Comparison of ENCODE assay signal across 8 cellular contexts in genomic region chr1:223670458-223671159, GRCh38. TPM values are rescaled to one million over a fixed set of nuclear protein-coding genes. Genes with fewer than 3 reads are reported as not detected.
DNase-seq lines count a peak whose midpoint lies in the region; ATAC-seq and TF ChIP-seq lines count a peak whose summit lies in the region.

No MANE protein-coding gene starts in this region.

- peaks cover 19% of the 10 kb centered on the region for H3K9me3 Mint-ChIP-seq in mesothelial cell of epicardium

- intact Hi-C loops in sigmoid colon (cut with DNase I) (no loop called here), posterior cingulate gyrus (cut with DNase I) (no loop called here)

- H3K4me1 ChIP-seq in sigmoid colon = no peaks in the 10 kb centered on the region

- TF ChIP-seq CTCF in brain microvascular endothelial cell (IDR thresholded peaks at IDR 0.05; ENCODE audit: low read depth, low read length, missing control alignments) = peak; percentile 71
- TF ChIP-seq CTCF in mesothelial cell of epicardium (IDR thresholded peaks at IDR 0.05; ENCODE audit: unreplicated experiment) = peak; percentile 22
- TF ChIP-seq CTCF in sigmoid colon (IDR thresholded peaks at IDR 0.05) = no peak

- H3K36me3 Mint-ChIP-seq in mesothelial cell of epicardium = no peaks in the 10 kb centered on the region

- no peak overlapping the region for H3K27ac Mint-ChIP-seq in mesothelial cell of epicardium

- TF ChIP-seq EP300 in sigmoid colon (IDR thresholded peaks at IDR 0.05) = no peak

- no peaks in the 10 kb centered on the region for H3K4me1 Mint-ChIP-seq in mesothelial cell of epicardium

- H3K36me3 ChIP-seq in brain microvascular endothelial cell (replicated peaks) (no peaks in the 10 kb centered on the region), sigmoid colon (no peaks in the 10 kb centered on the region)

- DNase-seq in stimulated activated CD4-positive, alpha-beta T cell treated with anti-CD3 and anti-CD28 coated beads, Interleukin-1b, Interleukin-23, amount 100 ng/mL, for 48 hours = peak; percentile 16
- DNase-seq in stimulated activated CD4-positive, alpha-beta T cell treated with anti-CD3 and anti-CD28 coated beads, Interleukin-12 subunit alpha, Interleukin-12 subunit beta, amount 100 ng/mL, for 4 hours = no peak
- DNase-seq in NCI-H460 (ENCODE audit: extremely low read depth, low read depth) = peak; percentile 32
- DNase-seq in brain microvascular endothelial cell = peak; percentile 9
- DNase-seq in mesothelial cell of epicardium (ENCODE audit: low spot score in 2 of 2, unreplicated experiment in 2 of 2) = no peak
- DNase-seq in sigmoid colon = no peak
- no peak for DNase-seq in posterior cingulate gyrus

- no peak overlapping the region for H3K4me3 ChIP-seq in brain microvascular endothelial cell (ENCODE audit: low read depth, low read length)
- no peak overlapping the region for H3K4me3 ChIP-seq in sigmoid colon

- H3K27ac ChIP-seq in brain microvascular endothelial cell (no peak overlapping the region), sigmoid colon (no peak overlapping the region)

- peaks cover 6% of the 10 kb centered on the region for H3K27me3 Mint-ChIP-seq in mesothelial cell of epicardium (ENCODE audit: low read depth)

- TF ChIP-seq POLR2A in sigmoid colon (IDR thresholded peaks at IDR 0.05) = no peak

- in situ Hi-C loops in brain microvascular endothelial cell (cut with HindIII; ENCODE audit: low pct_ligation_motif_present, low sequenced_read_pairs) = no loop called here

- no peaks in the 10 kb centered on the region for H3K9me3 ChIP-seq in sigmoid colon

- H3K27me3 ChIP-seq in brain microvascular endothelial cell (replicated peaks) (no peaks in the 10 kb centered on the region), sigmoid colon (no peaks in the 10 kb centered on the region)

- ATAC-seq in HG02938 (IDR thresholded peaks at IDR 0.05; ENCODE audit: unreplicated experiment) = no peak

- no peak overlapping the region for H3K4me3 Mint-ChIP-seq in mesothelial cell of epicardium

- 71 to 75% methylated on average over 7 of the region's 7 CpGs for WGBS in sigmoid colon, 2 donors

RNA-seq across cellular contexts. Expression of gene CAPN8, which starts 5.1 kb away (rescaled TPM):
- not detected in 2 replicates for total RNA-seq in NCI-H460 (2014; rRNA removed; shearing (Covaris generic))
- not detected in 2 replicates for polyA plus RNA-seq in NCI-H460 (2014; cell fraction: nucleus; rRNA removed)
- 0.40 to 0.63 TPM in 2 of 3 replicates, not detected in the other for total RNA-seq in mesothelial cell of epicardium
- 1 to 10 TPM in 1 of 4 donors, not detected in 3; 1.1 TPM for total RNA-seq in sigmoid colon
- polyA plus RNA-seq in sigmoid colon = 10 to 100 TPM; 21.6 to 67.6 (median 63.8) TPM

RNA-seq across cellular contexts. Expression of gene CAPN2, which starts 41.7 kb away (rescaled TPM):
- 244 and 256 TPM in 2 replicates for total RNA-seq in NCI-H460 (2014; rRNA removed; shearing (Covaris generic))
- 192 and 215 TPM in 2 replicates for polyA plus RNA-seq in NCI-H460 (2014; cell fraction: nucleus; rRNA removed)
- total RNA-seq in mesothelial cell of epicardium (136 to 151 TPM (median 146 TPM) in 3 replicates), sigmoid colon (100 to 1,000 TPM in 1 of 4 donors, 10 to 100 TPM in 3; 67.3 to 154 (median 73.6) TPM)
- 100 to 1,000 TPM; 135 to 266 (median 158) TPM for polyA plus RNA-seq in sigmoid colon

Comparison
In these comparisons a context has a peak if more than half of its experiments do, and no peak if none do; other contexts are left out.
1. DNase-seq: peak in stimulated activated CD4-positive, alpha-beta T cell treated with anti-CD3 and anti-CD28 coated beads, Interleukin-1b, Interleukin-23, amount 100 ng/mL, for 48 hours (single experiment), NCI-H460 (single experiment) and brain microvascular endothelial cell (single experiment); none in stimulated activated CD4-positive, alpha-beta T cell treated with anti-CD3 and anti-CD28 coated beads, Interleukin-12 subunit alpha, Interleukin-12 subunit beta, amount 100 ng/mL, for 4 hours (single experiment), mesothelial cell of epicardium (0 of 2), sigmoid colon (single experiment) and posterior cingulate gyrus (0 of 10).
2. CTCF ChIP-seq: peak in brain microvascular endothelial cell (single experiment) and mesothelial cell of epicardium (single experiment); none in sigmoid colon (0 of 4).